In genomic region chr9:12739014-12739413, GRCh38 we compare ENCODE assay signal across 1 cellular context.
TF ChIP-seq lines count a peak whose summit lies in the region.

No MANE protein-coding gene starts in this region.

TF ChIP-seq in GM23338, 12 proteins besides CTCF, POLR2A, EP300 and RAD21 (continued from another document):
- TF ChIP-seq, protein P1, sequence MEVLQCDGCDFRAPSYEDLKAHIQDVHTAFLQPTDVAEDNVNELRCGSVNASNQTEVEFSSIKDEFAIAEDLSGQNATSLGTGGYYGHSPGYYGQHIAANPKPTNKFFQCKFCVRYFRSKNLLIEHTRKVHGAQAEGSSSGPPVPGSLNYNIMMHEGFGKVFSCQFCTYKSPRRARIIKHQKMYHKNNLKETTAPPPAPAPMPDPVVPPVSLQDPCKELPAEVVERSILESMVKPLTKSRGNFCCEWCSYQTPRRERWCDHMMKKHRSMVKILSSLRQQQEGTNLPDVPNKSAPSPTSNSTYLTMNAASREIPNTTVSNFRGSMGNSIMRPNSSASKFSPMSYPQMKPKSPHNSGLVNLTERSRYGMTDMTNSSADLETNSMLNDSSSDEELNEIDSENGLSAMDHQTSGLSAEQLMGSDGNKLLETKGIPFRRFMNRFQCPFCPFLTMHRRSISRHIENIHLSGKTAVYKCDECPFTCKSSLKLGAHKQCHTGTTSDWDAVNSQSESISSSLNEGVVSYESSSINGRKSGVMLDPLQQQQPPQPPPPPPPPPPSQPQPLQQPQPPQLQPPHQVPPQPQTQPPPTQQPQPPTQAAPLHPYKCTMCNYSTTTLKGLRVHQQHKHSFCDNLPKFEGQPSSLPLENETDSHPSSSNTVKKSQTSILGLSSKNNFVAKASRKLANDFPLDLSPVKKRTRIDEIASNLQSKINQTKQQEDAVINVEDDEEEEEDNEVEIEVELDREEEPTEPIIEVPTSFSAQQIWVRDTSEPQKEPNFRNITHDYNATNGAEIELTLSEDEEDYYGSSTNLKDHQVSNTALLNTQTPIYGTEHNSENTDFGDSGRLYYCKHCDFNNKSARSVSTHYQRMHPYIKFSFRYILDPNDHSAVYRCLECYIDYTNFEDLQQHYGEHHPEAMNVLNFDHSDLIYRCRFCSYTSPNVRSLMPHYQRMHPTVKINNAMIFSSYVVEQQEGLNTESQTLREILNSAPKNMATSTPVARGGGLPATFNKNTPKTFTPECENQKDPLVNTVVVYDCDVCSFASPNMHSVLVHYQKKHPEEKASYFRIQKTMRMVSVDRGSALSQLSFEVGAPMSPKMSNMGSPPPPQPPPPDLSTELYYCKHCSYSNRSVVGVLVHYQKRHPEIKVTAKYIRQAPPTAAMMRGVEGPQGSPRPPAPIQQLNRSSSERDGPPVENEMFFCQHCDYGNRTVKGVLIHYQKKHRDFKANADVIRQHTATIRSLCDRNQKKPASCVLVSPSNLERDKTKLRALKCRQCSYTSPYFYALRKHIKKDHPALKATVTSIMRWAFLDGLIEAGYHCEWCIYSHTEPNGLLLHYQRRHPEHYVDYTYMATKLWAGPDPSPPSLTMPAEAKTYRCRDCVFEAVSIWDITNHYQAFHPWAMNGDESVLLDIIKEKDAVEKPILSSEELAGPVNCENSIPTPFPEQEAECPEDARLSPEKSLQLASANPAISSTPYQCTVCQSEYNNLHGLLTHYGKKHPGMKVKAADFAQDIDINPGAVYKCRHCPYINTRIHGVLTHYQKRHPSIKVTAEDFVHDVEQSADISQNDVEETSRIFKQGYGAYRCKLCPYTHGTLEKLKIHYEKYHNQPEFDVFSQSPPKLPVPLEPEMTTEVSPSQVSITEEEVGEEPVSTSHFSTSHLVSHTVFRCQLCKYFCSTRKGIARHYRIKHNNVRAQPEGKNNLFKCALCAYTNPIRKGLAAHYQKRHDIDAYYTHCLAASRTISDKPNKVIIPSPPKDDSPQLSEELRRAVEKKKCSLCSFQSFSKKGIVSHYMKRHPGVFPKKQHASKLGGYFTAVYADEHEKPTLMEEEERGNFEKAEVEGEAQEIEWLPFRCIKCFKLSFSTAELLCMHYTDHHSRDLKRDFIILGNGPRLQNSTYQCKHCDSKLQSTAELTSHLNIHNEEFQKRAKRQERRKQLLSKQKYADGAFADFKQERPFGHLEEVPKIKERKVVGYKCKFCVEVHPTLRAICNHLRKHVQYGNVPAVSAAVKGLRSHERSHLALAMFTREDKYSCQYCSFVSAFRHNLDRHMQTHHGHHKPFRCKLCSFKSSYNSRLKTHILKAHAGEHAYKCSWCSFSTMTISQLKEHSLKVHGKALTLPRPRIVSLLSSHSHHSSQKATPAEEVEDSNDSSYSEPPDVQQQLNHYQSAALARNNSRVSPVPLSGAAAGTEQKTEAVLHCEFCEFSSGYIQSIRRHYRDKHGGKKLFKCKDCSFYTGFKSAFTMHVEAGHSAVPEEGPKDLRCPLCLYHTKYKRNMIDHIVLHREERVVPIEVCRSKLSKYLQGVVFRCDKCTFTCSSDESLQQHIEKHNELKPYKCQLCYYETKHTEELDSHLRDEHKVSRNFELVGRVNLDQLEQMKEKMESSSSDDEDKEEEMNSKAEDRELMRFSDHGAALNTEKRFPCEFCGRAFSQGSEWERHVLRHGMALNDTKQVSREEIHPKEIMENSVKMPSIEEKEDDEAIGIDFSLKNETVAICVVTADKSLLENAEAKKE (CRISPR knock-in tag; IDR thresholded peaks at IDR 0.05), result no peak
- TF ChIP-seq ZNF331 (CRISPR knock-in tag; IDR thresholded peaks at IDR 0.05; ENCODE audit: low read depth) (no peak), ZNF114 (CRISPR knock-in tag; IDR thresholded peaks at IDR 0.05) (no peak)
- TF ChIP-seq, protein P2, sequence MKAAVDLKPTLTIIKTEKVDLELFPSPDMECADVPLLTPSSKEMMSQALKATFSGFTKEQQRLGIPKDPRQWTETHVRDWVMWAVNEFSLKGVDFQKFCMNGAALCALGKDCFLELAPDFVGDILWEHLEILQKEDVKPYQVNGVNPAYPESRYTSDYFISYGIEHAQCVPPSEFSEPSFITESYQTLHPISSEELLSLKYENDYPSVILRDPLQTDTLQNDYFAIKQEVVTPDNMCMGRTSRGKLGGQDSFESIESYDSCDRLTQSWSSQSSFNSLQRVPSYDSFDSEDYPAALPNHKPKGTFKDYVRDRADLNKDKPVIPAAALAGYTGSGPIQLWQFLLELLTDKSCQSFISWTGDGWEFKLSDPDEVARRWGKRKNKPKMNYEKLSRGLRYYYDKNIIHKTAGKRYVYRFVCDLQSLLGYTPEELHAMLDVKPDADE (IDR thresholded peaks at IDR 0.05), result no peak
- TF ChIP-seq, protein P3, sequence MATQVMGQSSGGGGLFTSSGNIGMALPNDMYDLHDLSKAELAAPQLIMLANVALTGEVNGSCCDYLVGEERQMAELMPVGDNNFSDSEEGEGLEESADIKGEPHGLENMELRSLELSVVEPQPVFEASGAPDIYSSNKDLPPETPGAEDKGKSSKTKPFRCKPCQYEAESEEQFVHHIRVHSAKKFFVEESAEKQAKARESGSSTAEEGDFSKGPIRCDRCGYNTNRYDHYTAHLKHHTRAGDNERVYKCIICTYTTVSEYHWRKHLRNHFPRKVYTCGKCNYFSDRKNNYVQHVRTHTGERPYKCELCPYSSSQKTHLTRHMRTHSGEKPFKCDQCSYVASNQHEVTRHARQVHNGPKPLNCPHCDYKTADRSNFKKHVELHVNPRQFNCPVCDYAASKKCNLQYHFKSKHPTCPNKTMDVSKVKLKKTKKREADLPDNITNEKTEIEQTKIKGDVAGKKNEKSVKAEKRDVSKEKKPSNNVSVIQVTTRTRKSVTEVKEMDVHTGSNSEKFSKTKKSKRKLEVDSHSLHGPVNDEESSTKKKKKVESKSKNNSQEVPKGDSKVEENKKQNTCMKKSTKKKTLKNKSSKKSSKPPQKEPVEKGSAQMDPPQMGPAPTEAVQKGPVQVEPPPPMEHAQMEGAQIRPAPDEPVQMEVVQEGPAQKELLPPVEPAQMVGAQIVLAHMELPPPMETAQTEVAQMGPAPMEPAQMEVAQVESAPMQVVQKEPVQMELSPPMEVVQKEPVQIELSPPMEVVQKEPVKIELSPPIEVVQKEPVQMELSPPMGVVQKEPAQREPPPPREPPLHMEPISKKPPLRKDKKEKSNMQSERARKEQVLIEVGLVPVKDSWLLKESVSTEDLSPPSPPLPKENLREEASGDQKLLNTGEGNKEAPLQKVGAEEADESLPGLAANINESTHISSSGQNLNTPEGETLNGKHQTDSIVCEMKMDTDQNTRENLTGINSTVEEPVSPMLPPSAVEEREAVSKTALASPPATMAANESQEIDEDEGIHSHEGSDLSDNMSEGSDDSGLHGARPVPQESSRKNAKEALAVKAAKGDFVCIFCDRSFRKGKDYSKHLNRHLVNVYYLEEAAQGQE (IDR thresholded peaks at IDR 0.05; ENCODE audit: unreplicated experiment), result no peak
